8 cellular contexts compared by ENCODE assay signal in the genomic region with DNA sequence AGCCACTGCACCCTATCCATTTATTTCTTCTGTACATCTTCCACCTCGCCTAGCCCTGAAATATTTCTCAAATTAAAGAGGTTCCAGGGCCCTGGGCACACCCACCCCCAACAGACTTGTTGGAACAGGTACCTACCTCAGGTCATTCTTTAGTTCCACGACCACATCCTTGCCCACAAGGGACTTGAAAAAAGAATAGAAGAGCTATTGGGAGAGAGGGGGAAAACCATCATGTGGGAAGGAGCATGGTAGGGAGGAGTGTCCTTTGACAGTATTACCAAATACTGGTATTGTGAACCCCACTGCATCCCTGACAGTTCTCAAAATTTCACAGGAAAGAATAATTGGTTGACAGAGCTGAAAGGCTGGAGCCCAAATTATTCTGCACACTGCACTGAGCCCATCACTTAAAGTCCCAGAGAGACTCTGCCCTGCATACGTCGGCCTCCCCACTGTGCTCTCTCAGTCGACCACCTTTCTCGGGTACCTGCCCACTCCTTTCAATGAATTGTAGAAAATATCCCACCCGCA. TPM values are rescaled to one million over a fixed set of nuclear protein-coding genes. Genes with fewer than 3 reads are reported as not detected.
DNase-seq lines count a peak whose midpoint lies in the region; ATAC-seq, FAIRE-seq and TF ChIP-seq lines count a peak whose summit lies in the region.

No MANE protein-coding gene starts in this region.

- H3K27me3 ChIP-seq in CD8-positive, alpha-beta memory T cell (ENCODE audit: insufficient read depth, low read length, poor library complexity, severe bottlenecking), result no peaks in the 10 kb centered on the region
- no peaks in the 10 kb centered on the region for H3K27me3 ChIP-seq in GM12878 (replicated peaks in 1 of 2; ENCODE audit: control insufficient read depth in 2 of 2, insufficient read depth in 2 of 2, low read length in 1 of 2)

- no peak for TF ChIP-seq RAD21 in GM12878 (IDR thresholded peaks at IDR 0.05; ENCODE audit: insufficient read depth, low read depth, low read length)

- TF ChIP-seq CTCF in GM12878 (IDR thresholded peaks at IDR 0.05 in 2 of 3, conservative IDR thresholded peaks at IDR 0.05 in 1 of 3; ENCODE audit: control insufficient read depth in 2 of 3, extremely low read depth in 1 of 3, insufficient read depth in 1 of 3, low read depth in 3 of 3, low read length in 3 of 3) (no peak), lower leg skin (IDR thresholded peaks at IDR 0.05) (no peak), type B pancreatic cell (conservative IDR thresholded peaks at IDR 0.05) (no peak)

- peak overlapping the region; percentile 85 to 97 (median 94) for H3K27ac Mint-ChIP-seq in CD8-positive, alpha-beta memory T cell
- H3K27ac Mint-ChIP-seq in type B pancreatic cell, result peak overlapping the region; percentile 85

- SMC1A ChIA-PET in GM12878 (lab: Charles Lee; ENCODE audit: uncharacterized antibody, unreplicated experiment), result interaction anchor here (0.7 to 3.8 kb wide), 13 partner anchors 9 to 554 kb away, joined by 3 to 22 read pairs (median 8); a partner anchor contains a TSS

- no peak for TF ChIP-seq EP300 in GM12878 (IDR thresholded peaks at IDR 0.05; ENCODE audit: borderline replicate concordance in 1 of 2, control insufficient read depth in 1 of 2, low read depth in 2 of 2, low read length in 2 of 2)

- H3K36me3 Mint-ChIP-seq in CD8-positive, alpha-beta memory T cell, result peaks cover 6 to 45% (median 10%) of the 10 kb centered on the region in 3 donors
- H3K36me3 Mint-ChIP-seq in type B pancreatic cell, result peaks cover 3% of the 10 kb centered on the region

- in situ Hi-C loops in GM12878 (cut with MboI), result no loop called here

- CTCF ChIA-PET in CD8-positive, alpha-beta memory T cell (lab: Charles Lee), result interaction anchor here (1.0 to 3.4 kb wide), 14 partner anchors 9 to 154 kb away, joined by 3 to 21 read pairs (median 6); a partner anchor contains a TSS
- CTCF ChIA-PET in GM12878 (lab: Yijun Ruan, JAX), result interaction anchor here (1.2 to 4.1 kb wide), 9 partner anchors 10 to 76 kb away, joined by 3 to 26 read pairs (median 7); a partner anchor contains a TSS

- POLR2A ChIA-PET in CD8-positive, alpha-beta memory T cell (lab: Charles Lee), result interaction anchor here (0.9 to 2.1 kb wide), 8 partner anchors 9 to 265 kb away, joined by 3 to 18 read pairs (median 6); a partner anchor contains a TSS
- POLR2A ChIA-PET in GM12878 (lab: Charles Lee), result interaction anchor here (0.6 to 3.5 kb wide), 20 partner anchors 9 to 229 kb away, joined by 3 to 44 read pairs (median 5); a partner anchor contains a TSS

- peak overlapping the region; percentile 86 for H3K4me2 ChIP-seq in GM12878 (ENCODE audit: control insufficient read depth, insufficient read depth)

- no peaks in the 10 kb centered on the region for H4K20me1 ChIP-seq in GM12878 (ENCODE audit: control insufficient read depth, insufficient read depth)

- H2AFZ ChIP-seq in GM12878 (ENCODE audit: control insufficient read depth, low read depth, low read length), result peak overlapping the region; percentile 85

- H3K9me3 Mint-ChIP-seq in CD8-positive, alpha-beta memory T cell, result no peaks in the 10 kb centered on the region
- no peaks in the 10 kb centered on the region for H3K9me3 Mint-ChIP-seq in type B pancreatic cell

- peak overlapping the region; percentile 95 for H3K4me3 ChIP-seq in CD8-positive, alpha-beta memory T cell (ENCODE audit: low read length)
- H3K4me3 ChIP-seq in GM12878 (peak overlapping the region; percentile 92), lower leg skin (ENCODE audit: low read depth, poor library complexity, severe bottlenecking) (peak overlapping the region; percentile 60)

- peaks cover 12% of the 10 kb centered on the region for H3K36me3 ChIP-seq in CD8-positive, alpha-beta memory T cell (ENCODE audit: insufficient read depth, low read length)
- H3K36me3 ChIP-seq in GM12878 (ENCODE audit: control insufficient read depth in 2 of 2, insufficient read depth in 2 of 2, low read length in 1 of 2), result no peaks in the 10 kb centered on the region; a peak in 1 of 4 replicates

- no peaks in the 10 kb centered on the region for H3K27me3 Mint-ChIP-seq in CD8-positive, alpha-beta memory T cell
- no peaks in the 10 kb centered on the region for H3K27me3 Mint-ChIP-seq in type B pancreatic cell

- peaks cover 15% of the 10 kb centered on the region for H3K79me2 ChIP-seq in GM12878 (ENCODE audit: control insufficient read depth, insufficient read depth, low read length)

- ATAC-seq in HG03175 (IDR thresholded peaks at IDR 0.05; ENCODE audit: unreplicated experiment), result peak; percentile 13
- peak; percentile 59 for ATAC-seq in GM12878

- no TSS peak for BruUV-seq in GM12878 (replicated peaks; lab: Mats Ljungman, UMichigan)

- WGBS in GM12878 (ENCODE audit: insufficient coverage, insufficient replicate concordance, low lambda C conversion rate, missing lambda C conversion rate), result 9% methylated on average over 7 of the region's 7 CpGs
- WGBS in lower leg skin, 2 donors, result 9 to 11% methylated on average over 7 of the region's 7 CpGs

- no peak for FAIRE-seq in GM12878 (lab: Jason Lieb, UNC)

- intact Hi-C loops in GM12878 (cut with micrococcal nuclease; ENCODE audit: unreplicated experiment) (no loop called here), lower leg skin (cut with DNase I; ENCODE audit: low total_unique reads) (no loop called here)

- peaks cover 15 to 44% (median 28%) of the 10 kb centered on the region in 3 donors for H3K4me1 Mint-ChIP-seq in CD8-positive, alpha-beta memory T cell
- peaks cover 10% of the 10 kb centered on the region for H3K4me1 Mint-ChIP-seq in type B pancreatic cell (ENCODE audit: unreplicated experiment)

- TF ChIP-seq POLR2A in GM12878 (IDR thresholded peaks at IDR 0.05; ENCODE audit: low read depth, low read length), result no peak
- TF ChIP-seq POLR2A in lower leg skin (IDR thresholded peaks at IDR 0.05), result no peak

- peaks cover 12% of the 10 kb centered on the region for H3K4me1 ChIP-seq in CD8-positive, alpha-beta memory T cell (ENCODE audit: insufficient read depth, low read length)
- H3K4me1 ChIP-seq in GM12878 (ENCODE audit: control insufficient read depth, insufficient read depth, low read length), result 0 out of 2 replicates have a peak, but pooled peaks cover 3% of the 10 kb centered on the region

- RAD21 ChIA-PET in GM12878 (lab: Charles Lee; ENCODE audit: unreplicated experiment), result interaction anchor here (1.2 to 3.1 kb wide), 8 partner anchors 8 to 67 kb away, joined by 6 to 37 read pairs (median 10); a partner anchor contains a TSS

- DNase-seq in CD8-positive, alpha-beta memory T cell, result peak in 1 of 5 donors; percentile 29
- DNase-seq in GM12878 (ENCODE audit: low read depth, low spot score) (no peak), lower leg skin (ENCODE audit: low spot score in 2 of 2) (no peak), type B pancreatic cell (ENCODE audit: extremely low spot score, unreplicated experiment) (no peak), C1 segment of cervical spinal cord (lab: John Stamatoyannopoulos, UW) (no peak), KG1 (lab: John Stamatoyannopoulos, UW) (no peak), putamen (ENCODE audit: low spot score) (no peak)

- peak overlapping the region; percentile 96 for H3K9ac ChIP-seq in GM12878 (ENCODE audit: control insufficient read depth, insufficient read depth, low read length)

- H3K27ac ChIP-seq in CD8-positive, alpha-beta memory T cell (ENCODE audit: low read depth, low read length), result peak overlapping the region; percentile 93
- H3K27ac ChIP-seq in GM12878 (ENCODE audit: control insufficient read depth, insufficient read depth), result peak overlapping the region; percentile 81

- no peaks in the 10 kb centered on the region for H3K9me3 ChIP-seq in CD8-positive, alpha-beta memory T cell (ENCODE audit: low read length)
- H3K9me3 ChIP-seq in GM12878 (replicated peaks; ENCODE audit: control insufficient read depth, insufficient read depth, low read length), result no peaks in the 10 kb centered on the region

- H3K4me3 Mint-ChIP-seq in CD8-positive, alpha-beta memory T cell, result peak overlapping the region; percentile 83 to 94 (median 91)
- H3K4me3 Mint-ChIP-seq in type B pancreatic cell, result peak overlapping the region; percentile 92

RNA-seq across cellular contexts. Expression of a gene that starts 0.8 kb away (rescaled TPM):
- total RNA-seq in CD8-positive, alpha-beta memory T cell, result 100 to 1,000 TPM; 160 to 172 TPM
- 80.8 TPM for polyA plus RNA-seq in CD8-positive, alpha-beta memory T cell
- total RNA-seq in GM12878 (2013; cell fraction: nucleolus; rRNA removed), result 5.2 and 7.8 TPM in 2 replicates
- total RNA-seq in GM12878 (2014; rRNA removed), result 146 and 163 TPM in 2 replicates
- 97.1 and 99.1 TPM in 2 replicates for total RNA-seq in GM12878 (2014; rRNA removed; fragmentation: Illumina TruSeq; extraction: Trizol)
- total RNA-seq in GM12878 (2021), result 117 and 123 TPM in 2 replicates
- polyA plus RNA-seq in GM12878 (2011; ENCODE audit: low read depth), result 82.2 TPM
- 81.9 and 101 TPM in 2 replicates for polyA plus RNA-seq in GM12878 (2011; rRNA removed)
- polyA plus RNA-seq in GM12878 (2011; cell fraction: cytosol; rRNA removed), result 186 and 196 TPM in 2 replicates
- 68.3 and 79.7 TPM in 2 replicates for polyA plus RNA-seq in GM12878 (2011; cell fraction: nucleus; rRNA removed)
- polyA plus RNA-seq in GM12878 (2012), result 82.7 and 97.0 TPM in 2 replicates
- polyA plus RNA-seq in GM12878 (2014; fragmentation: Illumina TruSeq; extraction: Trizol), result 116 and 131 TPM in 2 replicates
- 100 to 1,000 TPM; 245 to 248 TPM for polyA plus RNA-seq in GM12878 (2014; fragmentation: Nextera tagmentation; extraction: Ambion mirVana)
- 143 and 165 TPM in 2 replicates for polyA plus RNA-seq in GM12878 (2014; rRNA removed)
- polyA plus RNA-seq in GM12878 (2016; fragmentation: Nextera tagmentation; extraction: Ambion mirVana), result 100 to 1,000 TPM; 238 to 276 TPM
- 102 and 120 TPM in 2 replicates for polyA minus RNA-seq in GM12878 (2011; rRNA and poly(A)+ RNA removed)
- polyA minus RNA-seq in GM12878 (2011; cell fraction: cytosol; rRNA and poly(A)+ RNA removed), result 47.5 and 49.6 TPM in 2 replicates
- polyA minus RNA-seq in GM12878 (2011; cell fraction: nucleus; rRNA and poly(A)+ RNA removed), result 10.9 and 15.6 TPM in 2 replicates
- 10 to 100 TPM; 24.7 to 34.5 (median 28.7) TPM for total RNA-seq in lower leg skin
- total RNA-seq in type B pancreatic cell (ENCODE audit: low replicate concordance), result 57.9 and 74.5 TPM in 2 replicates

RNA-seq across cellular contexts. Expression of a gene that starts 9.1 kb away (rescaled TPM):
- total RNA-seq in CD8-positive, alpha-beta memory T cell, result 1 to 10 TPM; 3.5 to 3.8 TPM
- polyA plus RNA-seq in CD8-positive, alpha-beta memory T cell, result 3.0 TPM
- 0.66 and 1.0 TPM in 2 replicates for total RNA-seq in GM12878 (2013; cell fraction: nucleolus; rRNA removed)
- total RNA-seq in GM12878 (2014; rRNA removed), result 1.2 and 1.4 TPM in 2 replicates
- total RNA-seq in GM12878 (2014; rRNA removed; fragmentation: Illumina TruSeq; extraction: Trizol), result 1.4 and 1.6 TPM in 2 replicates
- total RNA-seq in GM12878 (2021), result 1.5 and 1.6 TPM in 2 replicates
- 0.67 TPM for polyA plus RNA-seq in GM12878 (2011; ENCODE audit: low read depth)
- polyA plus RNA-seq in GM12878 (2011; rRNA removed), result 1.8 and 1.9 TPM in 2 replicates
- 1.1 TPM in 2 replicates for polyA plus RNA-seq in GM12878 (2011; cell fraction: cytosol; rRNA removed)
- polyA plus RNA-seq in GM12878 (2011; cell fraction: nucleus; rRNA removed), result 0.82 and 1.1 TPM in 2 replicates
- 0.54 and 0.86 TPM in 2 replicates for polyA plus RNA-seq in GM12878 (2012)
- 1.5 and 1.6 TPM in 2 replicates for polyA plus RNA-seq in GM12878 (2014; fragmentation: Illumina TruSeq; extraction: Trizol)
- polyA plus RNA-seq in GM12878 (2014; fragmentation: Nextera tagmentation; extraction: Ambion mirVana), result under 1 TPM; 0.69 TPM
- polyA plus RNA-seq in GM12878 (2014; rRNA removed), result 1.4 and 1.6 TPM in 2 replicates
- polyA plus RNA-seq in GM12878 (2016; fragmentation: Nextera tagmentation; extraction: Ambion mirVana), result 1 to 10 TPM; 1.6 to 2.5 TPM
- 1.3 and 1.4 TPM in 2 replicates for polyA minus RNA-seq in GM12878 (2011; rRNA and poly(A)+ RNA removed)
- polyA minus RNA-seq in GM12878 (2011; cell fraction: cytosol; rRNA and poly(A)+ RNA removed), result 0.94 TPM in 1 of 2 replicates, not detected in the other
- polyA minus RNA-seq in GM12878 (2011; cell fraction: nucleus; rRNA and poly(A)+ RNA removed), result 0.29 and 0.36 TPM in 2 replicates
- total RNA-seq in lower leg skin, result 1 to 10 TPM; 1.3 to 2.3 (median 1.8) TPM
- 1.8 and 1.9 TPM in 2 replicates for total RNA-seq in type B pancreatic cell (ENCODE audit: low replicate concordance)

RNA-seq across cellular contexts. Expression of a gene that starts 9.3 kb away (rescaled TPM):
- total RNA-seq in CD8-positive, alpha-beta memory T cell, result 10 to 100 TPM; 64.8 to 70.1 TPM
- polyA plus RNA-seq in CD8-positive, alpha-beta memory T cell, result 34.1 TPM
- 47.6 and 52.7 TPM in 2 replicates for total RNA-seq in GM12878 (2013; cell fraction: nucleolus; rRNA removed)
- total RNA-seq in GM12878 (2014; rRNA removed) (29.2 and 29.9 TPM in 2 replicates), GM12878 (2014; rRNA removed; fragmentation: Illumina TruSeq; extraction: Trizol) (10.9 and 12.3 TPM in 2 replicates), GM12878 (2021) (26.5 and 27.2 TPM in 2 replicates), lower leg skin (100 to 1,000 TPM; 237 to 342 (median 321) TPM), type B pancreatic cell (ENCODE audit: low replicate concordance) (45.7 and 54.7 TPM in 2 replicates)
- polyA plus RNA-seq in GM12878 (2011; ENCODE audit: low read depth), result 7.5 TPM
- polyA plus RNA-seq in GM12878 (2011; rRNA removed) (3.7 and 9.8 TPM in 2 replicates), GM12878 (2014; fragmentation: Illumina TruSeq; extraction: Trizol) (1.3 and 8.0 TPM in 2 replicates), GM12878 (2014; fragmentation: Nextera tagmentation; extraction: Ambion mirVana) (1 to 10 TPM in 1 of 2 experiments, under 1 TPM in 1; 0.29 to 1.3 TPM), GM12878 (2014; rRNA removed) (22.8 and 26.3 TPM in 2 replicates), GM12878 (2016; fragmentation: Nextera tagmentation; extraction: Ambion mirVana) (10 to 100 TPM; 51.1 to 51.8 TPM)
- polyA plus RNA-seq in GM12878 (2011; cell fraction: cytosol; rRNA removed), result 12.3 and 14.0 TPM in 2 replicates
- 22.0 and 36.5 TPM in 2 replicates for polyA plus RNA-seq in GM12878 (2011; cell fraction: nucleus; rRNA removed)
- 10.5 and 14.8 TPM in 2 replicates for polyA plus RNA-seq in GM12878 (2012)
- 7.6 and 8.8 TPM in 2 replicates for polyA minus RNA-seq in GM12878 (2011; rRNA and poly(A)+ RNA removed)
- polyA minus RNA-seq in GM12878 (2011; cell fraction: cytosol; rRNA and poly(A)+ RNA removed), result 5.7 and 7.3 TPM in 2 replicates
- polyA minus RNA-seq in GM12878 (2011; cell fraction: nucleus; rRNA and poly(A)+ RNA removed), result 13.3 and 22.4 TPM in 2 replicates

RNA-seq across cellular contexts. Expression of a gene that starts 10.5 kb away (rescaled TPM):
- 100 to 1,000 TPM; 179 to 180 TPM for total RNA-seq in CD8-positive, alpha-beta memory T cell
- 47.5 TPM for polyA plus RNA-seq in CD8-positive, alpha-beta memory T cell
- 71.4 and 80.0 TPM in 2 replicates for total RNA-seq in GM12878 (2013; cell fraction: nucleolus; rRNA removed)
- total RNA-seq in GM12878 (2014; rRNA removed) (61.4 and 90.1 TPM in 2 replicates), GM12878 (2014; rRNA removed; fragmentation: Illumina TruSeq; extraction: Trizol) (63.8 and 69.1 TPM in 2 replicates), GM12878 (2021) (232 and 243 TPM in 2 replicates), lower leg skin (10 to 100 TPM; 39.2 to 53.9 (median 46.9) TPM), type B pancreatic cell (ENCODE audit: low replicate concordance) (89.0 and 104 TPM in 2 replicates)
- polyA plus RNA-seq in GM12878 (2011; ENCODE audit: low read depth), result 31.0 TPM
- polyA plus RNA-seq in GM12878 (2011; rRNA removed) (11.3 and 15.8 TPM in 2 replicates), GM12878 (2014; fragmentation: Illumina TruSeq; extraction: Trizol) (92.9 and 138 TPM in 2 replicates), GM12878 (2014; fragmentation: Nextera tagmentation; extraction: Ambion mirVana) (1 to 10 TPM; 1.2 to 5.7 TPM), GM12878 (2014; rRNA removed) (71.3 and 92.5 TPM in 2 replicates), GM12878 (2016; fragmentation: Nextera tagmentation; extraction: Ambion mirVana) (100 to 1,000 TPM; 121 to 155 TPM)
- 28.9 and 30.5 TPM in 2 replicates for polyA plus RNA-seq in GM12878 (2011; cell fraction: cytosol; rRNA removed)
- 193 and 303 TPM in 2 replicates for polyA plus RNA-seq in GM12878 (2011; cell fraction: nucleus; rRNA removed)
- 42.8 and 46.7 TPM in 2 replicates for polyA plus RNA-seq in GM12878 (2012)
- polyA minus RNA-seq in GM12878 (2011; rRNA and poly(A)+ RNA removed), result 35.0 and 60.0 TPM in 2 replicates
- 52.5 and 54.9 TPM in 2 replicates for polyA minus RNA-seq in GM12878 (2011; cell fraction: cytosol; rRNA and poly(A)+ RNA removed)
- 42.4 and 91.2 TPM in 2 replicates for polyA minus RNA-seq in GM12878 (2011; cell fraction: nucleus; rRNA and poly(A)+ RNA removed)

RNA-seq across cellular contexts. Expression of a gene that starts 21.5 kb away (rescaled TPM):
- total RNA-seq in CD8-positive, alpha-beta memory T cell, result 10 to 100 TPM; 80.9 to 81.4 TPM
- polyA plus RNA-seq in CD8-positive, alpha-beta memory T cell, result 5.0 TPM
- total RNA-seq in GM12878 (2013; cell fraction: nucleolus; rRNA removed), result 55.2 and 66.8 TPM in 2 replicates
- total RNA-seq in GM12878 (2014; rRNA removed) (23.5 and 24.0 TPM in 2 replicates), GM12878 (2014; rRNA removed; fragmentation: Illumina TruSeq; extraction: Trizol) (5.9 and 8.1 TPM in 2 replicates), GM12878 (2021) (27.2 and 29.3 TPM in 2 replicates), lower leg skin (100 to 1,000 TPM; 378 to 549 (median 420) TPM), type B pancreatic cell (ENCODE audit: low replicate concordance) (132 and 252 TPM in 2 replicates)
- 8.8 TPM for polyA plus RNA-seq in GM12878 (2011; ENCODE audit: low read depth)
- polyA plus RNA-seq in GM12878 (2011; rRNA removed) (5.1 and 12.8 TPM in 2 replicates), GM12878 (2014; fragmentation: Illumina TruSeq; extraction: Trizol) (1.00 and 4.6 TPM in 2 replicates), GM12878 (2014; fragmentation: Nextera tagmentation; extraction: Ambion mirVana) (under 1 TPM; 0.11 to 0.33 TPM), GM12878 (2014; rRNA removed) (12.7 and 17.7 TPM in 2 replicates), GM12878 (2016; fragmentation: Nextera tagmentation; extraction: Ambion mirVana) (10 to 100 TPM; 39.1 to 40.5 TPM)
- polyA plus RNA-seq in GM12878 (2011; cell fraction: cytosol; rRNA removed), result 11.5 and 13.7 TPM in 2 replicates
- polyA plus RNA-seq in GM12878 (2011; cell fraction: nucleus; rRNA removed), result 42.5 and 57.1 TPM in 2 replicates
- polyA plus RNA-seq in GM12878 (2012), result 20.1 and 23.6 TPM in 2 replicates
- 14.0 and 14.9 TPM in 2 replicates for polyA minus RNA-seq in GM12878 (2011; rRNA and poly(A)+ RNA removed)
- 14.2 and 14.9 TPM in 2 replicates for polyA minus RNA-seq in GM12878 (2011; cell fraction: cytosol; rRNA and poly(A)+ RNA removed)
- polyA minus RNA-seq in GM12878 (2011; cell fraction: nucleus; rRNA and poly(A)+ RNA removed), result 45.8 and 51.9 TPM in 2 replicates
